ENCODE assay signal across 9 cellular contexts in genomic region chr15:50886139-50886467, GRCh38. TPM values are rescaled to one million over a fixed set of nuclear protein-coding genes. Genes with fewer than 3 reads are reported as not detected.
DNase-seq lines count a peak whose midpoint lies in the region; ATAC-seq and TF ChIP-seq lines count a peak whose summit lies in the region.
"Had no signal": no experiment of that assay in that cellular context is flagged by ENCODE, and none has a peak within 500 bp of the region (broad histone marks: within the 10 kb centered on the region; RNA-seq: fewer than 3 reads in every experiment).

No MANE protein-coding gene starts in this region.

- H2AFZ ChIP-seq in PC-9 = peak overlapping the region; percentile 69; the same call in 1 of the 2 replicates

- H3K9me3 ChIP-seq in PC-9 (ENCODE audit: insufficient read depth, low read depth) (no peaks in the 10 kb centered on the region), colonic mucosa (no peaks in the 10 kb centered on the region), subcutaneous abdominal adipose tissue (ENCODE audit: control insufficient read depth in 5 of 5, low read length in 5 of 5) (no peaks in the 10 kb centered on the region), ascending aorta (no peaks in the 10 kb centered on the region)

- no peak; the same call in 1 of the 2 replicates for TF ChIP-seq CTCF in PC-9 (conservative IDR thresholded peaks at IDR 0.05)
- TF ChIP-seq CTCF in colonic mucosa (IDR thresholded peaks at IDR 0.05) = peak; percentile 9
- TF ChIP-seq CTCF in ascending aorta (IDR thresholded peaks at IDR 0.05) = no peak

- peaks cover 7% of the 10 kb centered on the region for H3K36me3 Mint-ChIP-seq in activated CD4-positive, alpha-beta T cell treated with anti-CD3 and anti-CD28 coated beads, Interleukin-2, amount 10 ng/mL, durations not matched to agents 24 days and 14 days (ENCODE audit: low read depth)
- no peaks in the 10 kb centered on the region for H3K36me3 Mint-ChIP-seq in activated CD4-positive, alpha-beta T cell treated with anti-CD3 and anti-CD28 coated beads for 36 hours (ENCODE audit: low read depth)

- H4K20me1 ChIP-seq in PC-9 (ENCODE audit: insufficient read depth) = no peaks in the 10 kb centered on the region

- no TSS peak for BruUV-seq in PC-9 (replicated peaks; lab: Mats Ljungman, UMichigan)

- peak overlapping the region; percentile 89 for H3K27ac Mint-ChIP-seq in activated CD4-positive, alpha-beta T cell treated with anti-CD3 and anti-CD28 coated beads, Interleukin-2, amount 10 ng/mL, durations not matched to agents 24 days and 14 days
- H3K27ac Mint-ChIP-seq in activated CD4-positive, alpha-beta T cell treated with anti-CD3 and anti-CD28 coated beads for 36 hours = no peak overlapping the region

- CTCF ChIA-PET in activated CD4-positive, alpha-beta T cell treated with anti-CD3 and anti-CD28 coated beads for 36 hours (lab: Charles Lee) = interaction anchor here (0.6 to 4.4 kb wide), 8 partner anchors 9 to 529 kb away, joined by 3 to 39 read pairs (median 4); no protein-coding TSS in a partner anchor
- CTCF ChIA-PET in PC-9 (lab: Charles Lee) = interaction anchor here (0.6 kb wide), 1 partner anchor 192 kb away, joined by 3 read pairs; no protein-coding TSS in a partner anchor

- H3K4me3 Mint-ChIP-seq in activated CD4-positive, alpha-beta T cell treated with anti-CD3 and anti-CD28 coated beads, Interleukin-2, amount 10 ng/mL, durations not matched to agents 24 days and 14 days = no peak overlapping the region
- H3K4me3 Mint-ChIP-seq in activated CD4-positive, alpha-beta T cell treated with anti-CD3 and anti-CD28 coated beads for 36 hours = no peak overlapping the region

- H3K9me2 ChIP-seq in PC-9 (ENCODE audit: insufficient read depth) = no peaks in the 10 kb centered on the region

- peaks cover 7% of the 10 kb centered on the region for H3K9me3 Mint-ChIP-seq in activated CD4-positive, alpha-beta T cell treated with anti-CD3 and anti-CD28 coated beads, Interleukin-2, amount 10 ng/mL, durations not matched to agents 24 days and 14 days
- peaks cover 5% of the 10 kb centered on the region for H3K9me3 Mint-ChIP-seq in activated CD4-positive, alpha-beta T cell treated with anti-CD3 and anti-CD28 coated beads for 36 hours (ENCODE audit: low read depth)

- H3K9ac ChIP-seq in colonic mucosa (ENCODE audit: low read depth in 2 of 2, low read length in 2 of 2) (no peak overlapping the region), subcutaneous abdominal adipose tissue (ENCODE audit: low read length in 5 of 5) (no peak overlapping the region)

- no peak for ATAC-seq in activated CD4-positive, alpha-beta T cell treated with anti-CD3 and anti-CD28 coated beads for 36 hours

- H3K27me3 ChIP-seq in PC-9 (ENCODE audit: insufficient read depth, low read depth) = no peaks in the 10 kb centered on the region
- no peaks in the 10 kb centered on the region for H3K27me3 ChIP-seq in colonic mucosa
- no peaks in the 10 kb centered on the region for H3K27me3 ChIP-seq in subcutaneous abdominal adipose tissue (ENCODE audit: control insufficient read depth in 5 of 5, insufficient read depth in 4 of 5, low read length in 5 of 5)
- H3K27me3 ChIP-seq in ascending aorta = no peaks in the 10 kb centered on the region
- H3K27me3 ChIP-seq: heart right ventricle had no signal

- POLR2A ChIA-PET in activated CD4-positive, alpha-beta T cell treated with anti-CD3 and anti-CD28 coated beads for 36 hours (lab: Charles Lee) = no interaction called here
- POLR2A ChIA-PET in PC-9 (lab: Charles Lee; ENCODE audit: unreplicated experiment) = interaction anchor here (0.7 kb wide), 1 partner anchor 236 kb away, joined by 4 read pairs; no protein-coding TSS in a partner anchor

- H3K4me3 ChIP-seq in PC-9 (no peak overlapping the region), colonic mucosa (no peak overlapping the region), subcutaneous abdominal adipose tissue (ENCODE audit: low read depth in 1 of 5, low read length in 5 of 5) (peak overlapping the region in 2 of 5 donors; percentile 22 to 62), ascending aorta (no peak overlapping the region)

- no peak for DNase-seq in activated CD4-positive, alpha-beta T cell treated with anti-CD3 and anti-CD28 coated beads, Interleukin-2, amount 10 ng/mL, durations not matched to agents 24 days and 14 days
- no peak for DNase-seq in activated CD4-positive, alpha-beta T cell treated with anti-CD3 and anti-CD28 coated beads for 36 hours
- no peak for DNase-seq in PC-9
- DNase-seq in colonic mucosa = no peak
- DNase-seq in NCI-H1092 treated with DMSO at 0.1 percent for 48 hours (lab: John Stamatoyannopoulos, UW) = no peak
- no peak for DNase-seq in ascending aorta (ENCODE audit: low spot score in 2 of 2)
- no peak for DNase-seq in kidney tubule cell (ENCODE audit: low spot score)

- no peaks in the 10 kb centered on the region for H3K79me2 ChIP-seq in PC-9 (ENCODE audit: low read depth)

- H3K36me3 ChIP-seq in PC-9 (ENCODE audit: low read depth) (no peaks in the 10 kb centered on the region), colonic mucosa (no peaks in the 10 kb centered on the region), subcutaneous abdominal adipose tissue (ENCODE audit: control insufficient read depth in 5 of 5, insufficient read depth in 5 of 5, low read length in 5 of 5) (no peaks in the 10 kb centered on the region), ascending aorta (no peaks in the 10 kb centered on the region)
- H3K36me3 ChIP-seq: heart right ventricle had no signal

- H3F3A ChIP-seq in PC-9 (ENCODE audit: insufficient read depth, low read depth) = peaks cover 19% of the 10 kb centered on the region

- H3K4me1 ChIP-seq in PC-9 (replicated peaks; ENCODE audit: insufficient read depth) (peaks cover 19% of the 10 kb centered on the region), colonic mucosa (no peaks in the 10 kb centered on the region), subcutaneous abdominal adipose tissue (ENCODE audit: control insufficient read depth in 5 of 5, insufficient read depth in 5 of 5, low read length in 5 of 5) (peaks cover 2 to 23% (median 14%) of the 10 kb centered on the region in 5 donors), ascending aorta (peaks cover 2 to 3% of the 10 kb centered on the region in 2 donors)

- peaks cover 39% of the 10 kb centered on the region for H3K4me1 Mint-ChIP-seq in activated CD4-positive, alpha-beta T cell treated with anti-CD3 and anti-CD28 coated beads, Interleukin-2, amount 10 ng/mL, durations not matched to agents 24 days and 14 days
- H3K4me1 Mint-ChIP-seq in activated CD4-positive, alpha-beta T cell treated with anti-CD3 and anti-CD28 coated beads for 36 hours = peaks cover 41% of the 10 kb centered on the region

- H3K27ac ChIP-seq in PC-9 (no peak overlapping the region), colonic mucosa (no peak overlapping the region), subcutaneous abdominal adipose tissue (ENCODE audit: low read depth, low read length) (peak overlapping the region; percentile 66), ascending aorta (peak overlapping the region in 1 of 2 donors; percentile 86)

- peak overlapping the region; percentile 47; the same call in 1 of the 2 replicates for H3K4me2 ChIP-seq in PC-9

- H3K27me3 Mint-ChIP-seq in activated CD4-positive, alpha-beta T cell treated with anti-CD3 and anti-CD28 coated beads, Interleukin-2, amount 10 ng/mL, durations not matched to agents 24 days and 14 days = no peaks in the 10 kb centered on the region
- H3K27me3 Mint-ChIP-seq in activated CD4-positive, alpha-beta T cell treated with anti-CD3 and anti-CD28 coated beads for 36 hours = no peaks in the 10 kb centered on the region

- intact Hi-C loops in activated CD4-positive, alpha-beta T cell treated with anti-CD3 and anti-CD28 coated beads, Interleukin-2, amount 10 ng/mL, durations not matched to agents 24 days and 14 days (cut with micrococcal nuclease) = loop anchor here (5.0 to 10.0 kb wide), 2 partner anchors 321 to 399 kb away; no protein-coding TSS in a partner anchor
- intact Hi-C loops in activated CD4-positive, alpha-beta T cell treated with anti-CD3 and anti-CD28 coated beads for 36 hours (cut with DNase I, micrococcal nuclease) = loop anchor here (1.0 to 10.0 kb wide), 6 partner anchors 21 to 641 kb away; no protein-coding TSS in a partner anchor
- intact Hi-C loops in PC-9 (cut with micrococcal nuclease; ENCODE audit: unreplicated experiment) (loop anchor here (1.0 kb wide), 1 partner anchor 210 kb away; no protein-coding TSS in a partner anchor), colonic mucosa (cut with DNase I) (no loop called here), ascending aorta (cut with DNase I) (no loop called here)

RNA-seq across cellular contexts. Expression of gene AP4E1, which starts 22.4 kb away (rescaled TPM):
- 16.5 TPM in 2 replicates for total RNA-seq in activated CD4-positive, alpha-beta T cell treated with anti-CD3 and anti-CD28 coated beads, Interleukin-2, amount 10 ng/mL, durations not matched to agents 24 days and 14 days
- total RNA-seq in activated CD4-positive, alpha-beta T cell treated with anti-CD3 and anti-CD28 coated beads for 36 hours = 10 to 100 TPM in 1 of 2 experiments, 1 to 10 TPM in 1; 9.0 to 13.1 TPM
- 5.7 and 10.0 TPM in 2 replicates for total RNA-seq in PC-9 (2021)
- 10 to 100 TPM in 1 of 2 donors, 1 to 10 TPM in 1; 9.7 to 11.7 TPM for total RNA-seq in colonic mucosa
- total RNA-seq in ascending aorta = 5.2 TPM

Comparison
In these comparisons a context has a peak if more than half of its experiments do, and no peak if none do; other contexts are left out.
1. intact Hi-C loops: an anchor here in activated CD4-positive, alpha-beta T cell treated with anti-CD3 and anti-CD28 coated beads, Interleukin-2, amount 10 ng/mL, durations not matched to agents 24 days and 14 days (5.0 to 10.0 kb wide), activated CD4-positive, alpha-beta T cell treated with anti-CD3 and anti-CD28 coated beads for 36 hours (1.0 to 10.0 kb wide) and PC-9 (1.0 kb wide); none called in colonic mucosa and ascending aorta.